In genomic region chr18:50072146-50072545, GRCh38 we compare ENCODE assay signal across 20 cellular contexts.
"Had no signal": no experiment of that assay in that cellular context is flagged by ENCODE, and none has a peak within 500 bp of the region (broad histone marks: within the 10 kb centered on the region; RNA-seq: fewer than 3 reads in every experiment).

No MANE protein-coding gene starts in this region.

- FAIRE-seq: HTR-8/SVneo, RCC 7860 had no signal

- DNase-seq: KBM-7, NCI-H1092, NCI-H1105 treated with DMSO at 0.1 percent for 48 hours, NCI-H1417 treated with DMSO at 0.1 percent for 48 hours, NCI-H146, NCI-H1694 treated with DMSO at 0.1 percent for 48 hours, NCI-H1930, NCI-H2081, NCI-H2171 treated with DMSO at 0.1 percent for 48 hours, NCI-H2227 treated with DMSO at 0.1 percent for 48 hours, NCI-H524, NCI-H526 treated with DMSO at 0.1 percent for 48 hours, NCI-H774, Right ventricle myocardium superior, SIG-M5 had no signal

- H3K9me3 ChIP-seq: SJSA1 had no signal

- H3K36me3 ChIP-seq: SJSA1 had no signal

- H3K4me1 ChIP-seq: SJSA1 had no signal

- H3K27ac ChIP-seq: HL-60, SJSA1, SK-N-MC had no signal

- H3K4me3 ChIP-seq: SJSA1, SK-N-MC had no signal
